ENCODE assay signal across 8 cellular contexts in genomic region chr11:46333129-46333947, GRCh38. TPM values are rescaled to one million over a fixed set of nuclear protein-coding genes. Genes with fewer than 3 reads are reported as not detected.
A peak's percentile ranks its signal among the peaks of the same experiment; 100 is the strongest.
DNase-seq lines count a peak whose midpoint lies in the region; ATAC-seq, FAIRE-seq and TF ChIP-seq lines count a peak whose summit lies in the region.

No MANE protein-coding gene starts in this region.

- H3K36me3 ChIP-seq in Panc1 (ENCODE audit: control insufficient read depth, insufficient read depth, low read length) (no peaks in the 10 kb centered on the region), H1 (ENCODE audit: control insufficient read depth in 2 of 4, insufficient read depth in 4 of 4, low read length in 3 of 4) (no peaks in the 10 kb centered on the region)

- intact Hi-C loops in Panc1 (cut with micrococcal nuclease; ENCODE audit: unreplicated experiment), result no loop called here

- peak overlapping the region; percentile 45 for H2BK120ac ChIP-seq in H1 (replicated peaks; ENCODE audit: low read depth, low read length)

- no peaks in the 10 kb centered on the region for H3K79me1 ChIP-seq in H1 (ENCODE audit: low read depth, low read length)

- H3K27me3 ChIP-seq in Panc1 (ENCODE audit: control insufficient read depth, insufficient read depth, low read length), result peaks cover 13% of the 10 kb centered on the region
- H3K27me3 ChIP-seq in H1 (replicated peaks in 1 of 4; ENCODE audit: control insufficient read depth in 3 of 4, extremely low read depth in 1 of 4, insufficient read depth in 3 of 4, low read length in 3 of 4), result peaks cover 14 to 44% (median 39%) of the 10 kb centered on the region in 4 experiments

- H2BK12ac ChIP-seq in H1 (ENCODE audit: low read depth, low read length), result peak overlapping the region; percentile 86; the same call in 1 of the 2 replicates

- no peak overlapping the region for H3K27ac ChIP-seq in Panc1 (ENCODE audit: low read length)
- H3K27ac ChIP-seq in H1 (ENCODE audit: low read depth, low read length), result no peak overlapping the region

- H4K91ac ChIP-seq in H1 (replicated peaks; ENCODE audit: insufficient read length, low read length), result no peak overlapping the region

- 6% methylated on average over 37 of the region's 64 CpGs; no CpG with 5 or more reads in 1 of the 2 experiments for WGBS in H1 (ENCODE audit: extremely low coverage in 1 of 2, insufficient coverage in 1 of 2, insufficient read length in 1 of 2, insufficient replicate concordance in 2 of 2, low coverage in 1 of 2, low lambda C conversion rate in 2 of 2, missing lambda C conversion rate in 1 of 2), 2 experiments

- H2AK5ac ChIP-seq in H1 (ENCODE audit: low read depth, low read length), result no peak overlapping the region

- POLR2A ChIA-PET in Panc1 (lab: Charles Lee) (no interaction called here), H1 (lab: Charles Lee; ENCODE audit: partially characterized antibody) (interaction anchor here (0.7 to 3.2 kb wide), 12 partner anchors 8 to 90 kb away, joined by 3 to 15 read pairs (median 5); no protein-coding TSS in a partner anchor)

- no peak overlapping the region for H3K56ac ChIP-seq in H1 (replicated peaks; ENCODE audit: insufficient read length, low read depth, low read length)

- no peak overlapping the region for H3K4ac ChIP-seq in H1 (replicated peaks; ENCODE audit: insufficient read length, low read depth, low read length)

- H2BK5ac ChIP-seq in H1 (ENCODE audit: low read depth, low read length), result no peak overlapping the region

- no peaks in the 10 kb centered on the region for H3K79me2 ChIP-seq in H1 (ENCODE audit: control insufficient read depth in 1 of 2, insufficient read depth in 2 of 2, low read length in 2 of 2)

- H3K9me3 ChIP-seq in Panc1 (ENCODE audit: control insufficient read depth, insufficient read depth, low read depth, low read length) (no peaks in the 10 kb centered on the region), H1 (ENCODE audit: insufficient read depth in 2 of 2, low read depth in 1 of 2, low read length in 1 of 2) (no peaks in the 10 kb centered on the region)

- no peak for FAIRE-seq in H1 (lab: Jason Lieb, UNC)

- TF ChIP-seq POLR2A in H1 (IDR thresholded peaks at IDR 0.05; ENCODE audit: control extremely low read depth in 1 of 2, low read depth in 2 of 2, low read length in 2 of 2), result no peak

- CTCF ChIA-PET in Panc1 (lab: Charles Lee) (no interaction called here), H1 (lab: Charles Lee; ENCODE audit: partially characterized antibody) (interaction anchor here (21.7 to 42.5 kb wide), 2 partner anchors 19 to 27 kb away, joined by 349 to 1004 read pairs; partner anchors contain the start of genes DGKZ and MDK)

- peaks cover 8% of the 10 kb centered on the region; the same call in 1 of the 2 replicates for H3K23me2 ChIP-seq in H1 (ENCODE audit: low read depth, low read length)

- ATAC-seq in Panc1 (peak; percentile 65), omental fat pad (ENCODE audit: low FRiP score) (peak; percentile 40), HG02763 (IDR thresholded peaks at IDR 0.05; ENCODE audit: unreplicated experiment) (no peak)

- H4K20me1 ChIP-seq in H1 (replicated peaks in 1 of 2; ENCODE audit: control insufficient read depth in 1 of 2, insufficient read depth in 2 of 2, low read length in 2 of 2), result no peaks in the 10 kb centered on the region

- no peak overlapping the region; the same call in 1 of the 2 replicates for H4K8ac ChIP-seq in H1 (ENCODE audit: extremely low read depth, insufficient read depth, low read length)

- H3K23ac ChIP-seq in H1 (ENCODE audit: insufficient read length), result no peak overlapping the region

- H3K9ac ChIP-seq in H1 (replicated peaks in 1 of 4; ENCODE audit: extremely low read depth in 1 of 4, low read depth in 3 of 4, low read length in 3 of 4), result peak overlapping the region in 1 of 4 experiments; percentile 71; a peak in 2 of 7 replicates

- no peak for TF ChIP-seq EP300 in H1 (IDR thresholded peaks at IDR 0.05; ENCODE audit: borderline replicate concordance in 1 of 2, low read depth in 2 of 2, low read length in 2 of 2)

- H2BK15ac ChIP-seq in H1 (ENCODE audit: low read length), result peak overlapping the region; percentile 8; the same call in 1 of the 2 replicates

- H3K4me3 ChIP-seq in Panc1 (ENCODE audit: low read depth in 2 of 2, low read length in 2 of 2) (peak overlapping the region; percentile 28 to 33; a peak in 3 of 4 replicates), H1 (ENCODE audit: extremely low read depth in 1 of 4, insufficient read depth in 2 of 4, low read depth in 3 of 4, low read length in 4 of 4) (peak overlapping the region; percentile 44 to 62 (median 55))

- H3K18ac ChIP-seq in H1 (ENCODE audit: extremely low read depth, low read length), result peak overlapping the region; percentile 68; the same call in 1 of the 2 replicates

- DNase-seq in ELF-1 (ENCODE audit: low read depth, low spot score), result peak; percentile 32
- DNase-seq in Panc1 (ENCODE audit: low read depth, low spot score), result no peak
- no peak for DNase-seq in H1 (ENCODE audit: low read depth in 1 of 2, low spot score in 2 of 2)
- no peak for DNase-seq in omental fat pad (ENCODE audit: low spot score)
- no peak for DNase-seq in NCI-H2081 treated with DMSO at 0.1 percent for 48 hours (lab: John Stamatoyannopoulos, UW)
- DNase-seq in NCI-H524 (lab: John Stamatoyannopoulos, UW), result no peak
- DNase-seq in activated gamma-delta T cell treated with Interleukin-2 at 50 U/mL for 16 hours, result no peak

- H3K4me1 ChIP-seq in Panc1 (ENCODE audit: control insufficient read depth, insufficient read depth, low read length) (no peaks in the 10 kb centered on the region), H1 (replicated peaks in 1 of 4; ENCODE audit: control insufficient read depth in 3 of 4, insufficient read depth in 4 of 4, low read length in 3 of 4) (peaks cover 10 to 47% (median 34%) of the 10 kb centered on the region in 4 experiments)

- H2AFZ ChIP-seq in H1 (ENCODE audit: low read length), result no peak overlapping the region

- TF ChIP-seq RAD21 in H1 (IDR thresholded peaks at IDR 0.05 in 1 of 2, conservative IDR thresholded peaks at IDR 0.05 in 1 of 2; ENCODE audit: low read depth in 2 of 2, low read length in 2 of 2), result no peak

- H3K14ac ChIP-seq in H1 (ENCODE audit: insufficient read length), result no peak overlapping the region

- H3K4me2 ChIP-seq in H1 (ENCODE audit: insufficient read depth in 1 of 2, low read depth in 2 of 2, low read length in 2 of 2), result peak overlapping the region; percentile 62 to 79

- TF ChIP-seq CTCF in Panc1 (IDR thresholded peaks at IDR 0.05), result no peak
- TF ChIP-seq CTCF in H1 (IDR thresholded peaks at IDR 0.05; ENCODE audit: control extremely low read depth in 1 of 3, insufficient read depth in 1 of 3, low read depth in 1 of 3, low read length in 3 of 3), result 0 out of 4 replicates have a peak, but pooled peaks of 1 of the 3 experiments have one; percentile 4
- no peak for TF ChIP-seq CTCF in omental fat pad (IDR thresholded peaks at IDR 0.05)

- no peak overlapping the region for H4K5ac ChIP-seq in H1 (ENCODE audit: insufficient read length, low read depth, low read length)

- in situ Hi-C loops in Panc1 (cut with HindIII; ENCODE audit: low pct_unique_long_range_greater_than_20kb, low sequenced_read_pairs), result no loop called here

- BruUV-seq in Panc1 (replicated peaks; lab: Mats Ljungman, UMichigan), result no TSS peak

- H2BK20ac ChIP-seq in H1 (ENCODE audit: low read length), result 0 out of 2 replicates have a peak overlapping the region, but pooled peaks have one; percentile 66

RNA-seq across cellular contexts. Expression of gene DGKZ, which starts 13.9 kb away (rescaled TPM):
- total RNA-seq in Panc1 (2021; ENCODE audit: unreplicated experiment) (104 TPM), omental fat pad (10 to 100 TPM; 29.2 to 79.4 (median 63.3) TPM)
- 172 TPM for polyA plus RNA-seq in Panc1 (2012; ENCODE audit: insufficient read length)
- 84.4 and 88.5 TPM in 2 replicates for total RNA-seq in H1 (2021; fragmentation: NEBNext Ultra II Directional; extraction: Animal tissue kit (Norgen Biotek cat#: 25700))
- 184 and 262 TPM in 2 replicates for polyA plus RNA-seq in H1 (2011; rRNA removed)
- 118 TPM for polyA plus RNA-seq in H1 (2011; cell fraction: cytosol; rRNA removed)
- 335 TPM for polyA plus RNA-seq in H1 (2011; cell fraction: nucleus; rRNA removed)
- polyA plus RNA-seq in H1 (2012, experiment 1 of 2), result 56.9 to 93.0 TPM (median 85.7 TPM) in 4 replicates
- polyA plus RNA-seq in H1 (2012, experiment 2 of 2), result 72.1 TPM
- polyA plus RNA-seq in H1 (2013, experiment 1 of 2), result 92.3 TPM
- polyA plus RNA-seq in H1 (2013, experiment 2 of 2), result 81.6 TPM
- 58.7 and 67.4 TPM in 2 replicates for polyA minus RNA-seq in H1 (2011; rRNA and poly(A)+ RNA removed)
- 72.8 TPM for polyA minus RNA-seq in H1 (2011; cell fraction: cytosol; rRNA and poly(A)+ RNA removed)
- 103 TPM for polyA minus RNA-seq in H1 (2011; cell fraction: nucleus; rRNA and poly(A)+ RNA removed)

RNA-seq across cellular contexts. Expression of gene MDK, which starts 48.1 kb away (rescaled TPM):
- total RNA-seq in Panc1 (2021; ENCODE audit: unreplicated experiment), result 252 TPM
- 741 TPM for polyA plus RNA-seq in Panc1 (2012; ENCODE audit: insufficient read length)
- 309 and 338 TPM in 2 replicates for total RNA-seq in H1 (2021; fragmentation: NEBNext Ultra II Directional; extraction: Animal tissue kit (Norgen Biotek cat#: 25700))
- polyA plus RNA-seq in H1 (2011; rRNA removed), result 606 and 948 TPM in 2 replicates
- 870 TPM for polyA plus RNA-seq in H1 (2011; cell fraction: cytosol; rRNA removed)
- polyA plus RNA-seq in H1 (2011; cell fraction: nucleus; rRNA removed), result 559 TPM
- polyA plus RNA-seq in H1 (2012, experiment 1 of 2), result 605 to 743 TPM (median 671 TPM) in 4 replicates
- polyA plus RNA-seq in H1 (2012, experiment 2 of 2), result 841 TPM
- 949 TPM for polyA plus RNA-seq in H1 (2013, experiment 1 of 2)
- polyA plus RNA-seq in H1 (2013, experiment 2 of 2), result 1,178 TPM
- 84.3 and 125 TPM in 2 replicates for polyA minus RNA-seq in H1 (2011; rRNA and poly(A)+ RNA removed)
- polyA minus RNA-seq in H1 (2011; cell fraction: cytosol; rRNA and poly(A)+ RNA removed), result 189 TPM
- 88.1 TPM for polyA minus RNA-seq in H1 (2011; cell fraction: nucleus; rRNA and poly(A)+ RNA removed)
- 10 to 100 TPM; 11.7 to 18.1 (median 15.2) TPM for total RNA-seq in omental fat pad

RNA-seq across cellular contexts. Expression of gene CREB3L1, which starts 55.9 kb away (rescaled TPM):
- total RNA-seq in Panc1 (2021; ENCODE audit: unreplicated experiment) (35.6 TPM), omental fat pad (1 to 10 TPM in 3 of 4 donors, under 1 TPM in 1; 0.94 to 8.7 (median 2.8) TPM)
- polyA plus RNA-seq in Panc1 (2012; ENCODE audit: insufficient read length), result 36.3 TPM
- 12.7 and 13.7 TPM in 2 replicates for total RNA-seq in H1 (2021; fragmentation: NEBNext Ultra II Directional; extraction: Animal tissue kit (Norgen Biotek cat#: 25700))
- 4.1 and 6.5 TPM in 2 replicates for polyA plus RNA-seq in H1 (2011; rRNA removed)
- 1.8 TPM for polyA plus RNA-seq in H1 (2011; cell fraction: cytosol; rRNA removed)
- 5.0 TPM for polyA plus RNA-seq in H1 (2011; cell fraction: nucleus; rRNA removed)
- 10.0 to 16.5 TPM (median 14.4 TPM) in 4 replicates for polyA plus RNA-seq in H1 (2012, experiment 1 of 2)
- polyA plus RNA-seq in H1 (2012, experiment 2 of 2), result 13.8 TPM
- polyA plus RNA-seq in H1 (2013, experiment 1 of 2), result 19.3 TPM
- 23.2 TPM for polyA plus RNA-seq in H1 (2013, experiment 2 of 2)
- polyA minus RNA-seq in H1 (2011; rRNA and poly(A)+ RNA removed), result 2.3 and 5.3 TPM in 2 replicates
- 8.2 TPM for polyA minus RNA-seq in H1 (2011; cell fraction: cytosol; rRNA and poly(A)+ RNA removed)
- 5.3 TPM for polyA minus RNA-seq in H1 (2011; cell fraction: nucleus; rRNA and poly(A)+ RNA removed)

RNA-seq across cellular contexts. Expression of gene CHRM4, which starts 58.2 kb away (rescaled TPM):
- total RNA-seq in Panc1 (2021; ENCODE audit: unreplicated experiment), result 3.1 TPM
- polyA plus RNA-seq in Panc1 (2012; ENCODE audit: insufficient read length), result 3.1 TPM
- 0.63 and 1.1 TPM in 2 replicates for total RNA-seq in H1 (2021; fragmentation: NEBNext Ultra II Directional; extraction: Animal tissue kit (Norgen Biotek cat#: 25700))
- 1.3 and 2.2 TPM in 2 replicates for polyA plus RNA-seq in H1 (2011; rRNA removed)
- 0.98 TPM for polyA plus RNA-seq in H1 (2011; cell fraction: cytosol; rRNA removed)
- polyA plus RNA-seq in H1 (2011; cell fraction: nucleus; rRNA removed), result 1.1 TPM
- polyA plus RNA-seq in H1 (2012, experiment 1 of 2), result 0.30 to 1.0 TPM (median 0.96 TPM) in 4 replicates
- 0.66 TPM for polyA plus RNA-seq in H1 (2012, experiment 2 of 2)
- polyA plus RNA-seq in H1 (2013, experiment 1 of 2), result 0.73 TPM
- polyA plus RNA-seq in H1 (2013, experiment 2 of 2), result 0.68 TPM
- polyA minus RNA-seq in H1 (2011; rRNA and poly(A)+ RNA removed), result 1.6 and 1.9 TPM in 2 replicates
- not detected for polyA minus RNA-seq in H1 (2011; cell fraction: cytosol; rRNA and poly(A)+ RNA removed)
- polyA minus RNA-seq in H1 (2011; cell fraction: nucleus; rRNA and poly(A)+ RNA removed), result 1.1 TPM
- under 1 TPM in 2 of 4 donors, not detected in 2; 0.63 to 0.74 TPM for total RNA-seq in omental fat pad

Comparison
In these comparisons a context has a peak if more than half of its experiments do, and no peak if none do; other contexts are left out.
1. RNA of gene MDK, which starts 48.1 kb away (total RNA-seq): 309 to 338 TPM in H1 and 252 TPM in Panc1 (single experiment); 11.7 to 18.1 TPM in omental fat pad; every median in the first group is over 10 times any median in the second.